In genomic region chr21:43270800-43271261, GRCh38 we compare ENCODE assay signal across 25 cellular contexts.
A peak's percentile ranks its signal among the peaks of the same experiment; 100 is the strongest.
DNase-seq lines count a peak whose midpoint lies in the region; ATAC-seq and TF ChIP-seq lines count a peak whose summit lies in the region.
"Had no signal": no experiment of that assay in that cellular context is flagged by ENCODE, and none has a peak within 500 bp of the region (broad histone marks: within the 10 kb centered on the region; RNA-seq: fewer than 3 reads in every experiment).

No MANE protein-coding gene starts in this region.

- H3K27me3 ChIP-seq in dorsolateral prefrontal cortex = peaks cover 0 to 4% (median 0%) of the 10 kb centered on the region in 45 donors
- no peaks in the 10 kb centered on the region for H3K27me3 ChIP-seq in testis
- no peaks in the 10 kb centered on the region for H3K27me3 ChIP-seq in uterus
- H3K27me3 ChIP-seq: colonic mucosa, upper lobe of left lung had no signal

- intact Hi-C loops in dorsolateral prefrontal cortex (cut with DNase I) = no loop called here
- intact Hi-C loops in testis (cut with DNase I; ENCODE audit: low total_unique reads) = no loop called here
- intact Hi-C loops in uterus (cut with DNase I; ENCODE audit: low total_unique reads) = no loop called here

- 48 to 62% methylated on average over 18 to 20 of the region's 20 CpGs for WGBS in testis, 2 donors

- H3K36me3 ChIP-seq in testis (ENCODE audit: low read depth, missing control alignments) = no peaks in the 10 kb centered on the region
- no peaks in the 10 kb centered on the region for H3K36me3 ChIP-seq in uterus
- H3K36me3 ChIP-seq: colonic mucosa, upper lobe of left lung had no signal

- peaks cover 12% of the 10 kb centered on the region for H3K4me1 ChIP-seq in testis
- peaks cover 0 to 7% of the 10 kb centered on the region in 2 donors for H3K4me1 ChIP-seq in uterus
- H3K4me1 ChIP-seq: colonic mucosa, upper lobe of left lung had no signal

- TF ChIP-seq CTCF in dorsolateral prefrontal cortex (IDR thresholded peaks at IDR 0.05 in 54 of 56, conservative IDR thresholded peaks at IDR 0.05 in 2 of 56; ENCODE audit: low read depth in 1 of 56, partially characterized antibody in 56 of 56) = no peak
- TF ChIP-seq CTCF in testis (IDR thresholded peaks at IDR 0.05) = no peak
- TF ChIP-seq CTCF in uterus (IDR thresholded peaks at IDR 0.05) = no peak

- peak overlapping the region in 4 of 59 donors; percentile 16 to 74 (median 48) for H3K27ac ChIP-seq in dorsolateral prefrontal cortex
- no peak overlapping the region for H3K27ac ChIP-seq in testis
- no peak overlapping the region for H3K27ac ChIP-seq in uterus
- H3K27ac ChIP-seq: colonic mucosa, upper lobe of left lung had no signal

- no peak for ATAC-seq in HG03175 (IDR thresholded peaks at IDR 0.05; ENCODE audit: unreplicated experiment)
- ATAC-seq: PC-3 had no signal

- H3K4me3 ChIP-seq in dorsolateral prefrontal cortex (peak overlapping the region in 8 of 59 donors; percentile 6 to 34 (median 20)), testis (no peak overlapping the region), uterus (no peak overlapping the region)
- H3K4me3 ChIP-seq: colonic mucosa, upper lobe of left lung had no signal

- DNase-seq in RPMI7951 (ENCODE audit: low read depth) (peak; percentile 32), dorsolateral prefrontal cortex (peak in 8 of 10 donors; percentile 41 to 78 (median 63)), medulla oblongata (ENCODE audit: extremely low spot score) (peak; percentile 16), testis (peak; percentile 38), uterus (no peak)
- no peak for DNase-seq in stimulated activated CD4-positive, alpha-beta T cell treated with anti-CD3 and anti-CD28 coated beads, Interleukin-12 subunit alpha, Interleukin-12 subunit beta, amount 100 ng/mL, for 4 hours
- DNase-seq: activated CD4-positive, alpha-beta T cell treated with anti-CD3 and anti-CD28 coated beads, Interleukin-2, amount 50 U/mL, for 4 hours; activated CD8-positive, alpha-beta memory T cell treated with anti-CD3 and anti-CD28 coated beads, Interleukin-2, amount 50 U/mL, for 4 hours; activated naive CD4-positive, alpha-beta T cell treated with anti-CD3 and anti-CD28 coated beads, Interleukin-2, amount 10 ng/mL, durations not matched to agents 7 days and 5 days; amygdala; CD4-positive, CD25-positive, alpha-beta regulatory T cell; colonic mucosa; effector memory CD4-positive, alpha-beta T cell; erythroblast; mesendoderm; NCI-H1092; NCI-H187 treated with DMSO at 0.1 percent for 48 hours; NCI-H526; NK-92 treated with Interleukin-12 subunit alpha and Interleukin-12 subunit beta, amount 100 ng/mL, for 24 hours; nucleus accumbens; PC-3; SHP77 treated with DMSO at 0.1 percent for 48 hours; stimulated activated CD4-positive, alpha-beta T cell treated with anti-CD3 and anti-CD28 coated beads, Interleukin-4, amount 100 ng/mL, for 1 hour had no signal

- H3K9me3 ChIP-seq in testis (no peaks in the 10 kb centered on the region), uterus (no peaks in the 10 kb centered on the region)
- H3K9me3 ChIP-seq: colonic mucosa, upper lobe of left lung had no signal

- TF ChIP-seq POLR2A in testis (IDR thresholded peaks at IDR 0.05) (no peak), uterus (IDR thresholded peaks at IDR 0.05) (no peak)

Comparison
In these comparisons a context has a peak if more than half of its experiments do, and no peak if none do; other contexts are left out.
1. DNase-seq: peak in RPMI7951 (single experiment), dorsolateral prefrontal cortex (8 of 10), medulla oblongata (single experiment) and testis (single experiment); none in uterus (0 of 2) and stimulated activated CD4-positive, alpha-beta T cell treated with anti-CD3 and anti-CD28 coated beads, Interleukin-12 subunit alpha, Interleukin-12 subunit beta, amount 100 ng/mL, for 4 hours (single experiment).